ENCODE assay signal across 10 cellular contexts in the genomic region with DNA sequence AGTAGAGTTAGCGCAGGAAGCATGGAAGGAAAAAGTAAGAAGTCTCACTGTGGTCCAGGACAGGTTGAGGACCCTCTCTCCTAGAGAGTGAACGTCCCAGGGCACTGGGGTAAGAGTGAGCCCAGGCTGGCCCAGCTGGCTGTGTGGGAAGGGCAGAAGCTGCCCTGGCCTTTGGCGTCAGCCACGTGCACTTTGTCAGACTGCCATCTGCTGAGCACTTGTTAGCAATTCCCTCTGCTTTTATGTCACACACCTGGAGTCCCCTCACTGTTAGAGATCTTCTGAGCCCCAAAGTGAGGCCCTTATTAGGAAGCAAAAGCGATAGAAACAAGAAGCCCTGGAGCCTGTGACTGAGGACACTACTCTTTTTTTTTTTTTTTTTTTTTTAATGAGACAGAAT.
DNase-seq lines count a peak whose midpoint lies in the region; ATAC-seq, FAIRE-seq and TF ChIP-seq lines count a peak whose summit lies in the region.
"Had no signal": no experiment of that assay in that cellular context is flagged by ENCODE, and none has a peak within 500 bp of the region (broad histone marks: within the 10 kb centered on the region; RNA-seq: fewer than 3 reads in every experiment).

No MANE protein-coding gene starts in this region.

- no TSS peak for BruUV-seq in HepG2 (replicated peaks; lab: Mats Ljungman, UMichigan)

- POLR2A ChIA-PET in HepG2 (lab: Yijun Ruan, JAX) = no interaction called here

- no peaks in the 10 kb centered on the region for H3K9me2 ChIP-seq in Karpas-422 (replicated peaks; ENCODE audit: insufficient read depth, low read length)

- 28% methylated on average over 4 of the region's 5 CpGs for WGBS in HepG2 (ENCODE audit: low lambda C conversion rate)

- DNase-seq in GM06990 (ENCODE audit: extremely low read depth, insufficient read length) (peak; percentile 43), Karpas-422 (peak; percentile 64), HepG2 (ENCODE audit: low spot score) (peak; percentile 38), HAP-1 (ENCODE audit: low spot score in 2 of 2) (no peak), kidney glomerular epithelial cell (lab: John Stamatoyannopoulos, UW) (no peak), uterus (no peak)
- DNase-seq: esophagus squamous epithelium, spleen had no signal

- peak; percentile 41; the same call in 1 of the 2 replicates for TF ChIP-seq RAD21 in HepG2 (CRISPR knock-in tag; IDR thresholded peaks at IDR 0.05)

- no peak for TF ChIP-seq POLR2A in HepG2 (IDR thresholded peaks at IDR 0.05; ENCODE audit: insufficient read depth in 1 of 2, low read depth in 2 of 2, low read length in 2 of 2)
- no peak for TF ChIP-seq POLR2A in uterus (IDR thresholded peaks at IDR 0.05)

- H3K79me2 ChIP-seq in Karpas-422 (ENCODE audit: low read length) (no peaks in the 10 kb centered on the region), HepG2 (ENCODE audit: insufficient read depth, low read length) (no peaks in the 10 kb centered on the region)

- CTCF ChIA-PET in HepG2 (lab: Yijun Ruan, JAX; ENCODE audit: low intra/inter-chr PET ratio, low total read pairs) = interaction anchor here (1.4 kb wide), 1 partner anchor 216 kb away, joined by 4 read pairs; no protein-coding TSS in a partner anchor

- in situ Hi-C loops in HepG2 (cut with HindIII; ENCODE audit: extremely low pct_ligation_motif_present, low pct_unique_long_range_greater_than_20kb) (no loop called here), HAP-1 (cut with MboI; ENCODE audit: low sequenced_read_pairs) (no loop called here)

- H3K4me2 ChIP-seq in Karpas-422 (ENCODE audit: low read depth, low read length, poor library complexity, severe bottlenecking) = no peak overlapping the region
- no peak overlapping the region for H3K4me2 ChIP-seq in HepG2 (ENCODE audit: low read depth, low read length)

- peak; percentile 73 for FAIRE-seq in HepG2 (lab: Jason Lieb, UNC)

- H3K36me3 ChIP-seq in GM06990 (ENCODE audit: control insufficient read depth, insufficient read depth, low read length) (no peaks in the 10 kb centered on the region), Karpas-422 (ENCODE audit: insufficient read depth, low read length) (no peaks in the 10 kb centered on the region), HepG2 (replicated peaks in 1 of 2; ENCODE audit: control insufficient read depth in 1 of 2, insufficient read depth in 2 of 2, low read length in 2 of 2) (no peaks in the 10 kb centered on the region), HAP-1 (replicated peaks) (no peaks in the 10 kb centered on the region), uterus (no peaks in the 10 kb centered on the region)
- H3K36me3 ChIP-seq: esophagus squamous epithelium, spleen had no signal

- no peaks in the 10 kb centered on the region for H3K4me1 ChIP-seq in Karpas-422 (ENCODE audit: low read length)
- peaks cover 9% of the 10 kb centered on the region; the same call in 1 of the 2 replicates for H3K4me1 ChIP-seq in HepG2 (ENCODE audit: insufficient read depth, low read length)
- peaks cover 6% of the 10 kb centered on the region for H3K4me1 ChIP-seq in HAP-1
- no peaks in the 10 kb centered on the region for H3K4me1 ChIP-seq in uterus

- no peak overlapping the region for H3K9ac ChIP-seq in Karpas-422 (ENCODE audit: low read length)
- no peak overlapping the region for H3K9ac ChIP-seq in HepG2 (ENCODE audit: insufficient read depth, low read depth, low read length)

- ATAC-seq in SK-N-SH treated with all-trans-retinoic acid at 6 μM for 48 hours = peak; percentile 58
- peak; percentile 95 for ATAC-seq in HepG2
- no peak for ATAC-seq in HG02642 (IDR thresholded peaks at IDR 0.05; ENCODE audit: poor library complexity, unreplicated experiment)

- no peaks in the 10 kb centered on the region for H3K9me3 ChIP-seq in Karpas-422 (ENCODE audit: low read length)
- no peaks in the 10 kb centered on the region for H3K9me3 ChIP-seq in HepG2 (ENCODE audit: low read length)
- no peaks in the 10 kb centered on the region for H3K9me3 ChIP-seq in HAP-1
- H3K9me3 ChIP-seq in uterus = no peaks in the 10 kb centered on the region
- H3K9me3 ChIP-seq: esophagus squamous epithelium, spleen had no signal

- H2AFZ ChIP-seq in Karpas-422 (ENCODE audit: low read length) = no peak overlapping the region
- H2AFZ ChIP-seq in HepG2 (ENCODE audit: low read length) = no peak overlapping the region

- H3K27me3 ChIP-seq in GM06990 (replicated peaks; ENCODE audit: control insufficient read depth, insufficient read depth, low read length) = no peaks in the 10 kb centered on the region
- no peaks in the 10 kb centered on the region for H3K27me3 ChIP-seq in Karpas-422 (ENCODE audit: low read length)
- H3K27me3 ChIP-seq in HepG2 (ENCODE audit: control insufficient read depth in 1 of 2, insufficient read depth in 2 of 2, low read length in 2 of 2) = no peaks in the 10 kb centered on the region; a peak in 2 of 5 replicates
- no peaks in the 10 kb centered on the region for H3K27me3 ChIP-seq in HAP-1 (ENCODE audit: low read depth)
- H3K27me3 ChIP-seq in uterus = no peaks in the 10 kb centered on the region
- H3K27me3 ChIP-seq: esophagus squamous epithelium, spleen had no signal

- intact Hi-C loops in HepG2 (cut with micrococcal nuclease; ENCODE audit: unreplicated experiment) = loop anchor here (1.0 to 10.0 kb wide), 2 partner anchors 99 to 215 kb away; no protein-coding TSS in a partner anchor
- intact Hi-C loops in uterus (cut with DNase I; ENCODE audit: low total_unique reads) = no loop called here

- no peaks in the 10 kb centered on the region for H4K20me1 ChIP-seq in Karpas-422 (ENCODE audit: insufficient read depth, low read depth, low read length)
- H4K20me1 ChIP-seq in HepG2 (ENCODE audit: insufficient read depth, low read length) = no peaks in the 10 kb centered on the region

- no peak overlapping the region for H3K4me3 ChIP-seq in GM06990 (replicated peaks; ENCODE audit: low read depth, low read length)
- no peak overlapping the region for H3K4me3 ChIP-seq in Karpas-422 (ENCODE audit: low read length)
- no peak overlapping the region for H3K4me3 ChIP-seq in HepG2 (replicated peaks in 1 of 3; ENCODE audit: insufficient read depth in 1 of 3, low read depth in 2 of 3, low read length in 3 of 3)
- no peak overlapping the region for H3K4me3 ChIP-seq in HAP-1
- no peak overlapping the region for H3K4me3 ChIP-seq in uterus
- H3K4me3 ChIP-seq: esophagus squamous epithelium, spleen had no signal

- H3K27ac ChIP-seq in Karpas-422 (ENCODE audit: low read length) = no peak overlapping the region
- H3K27ac ChIP-seq in HepG2 (ENCODE audit: extremely low read length, insufficient read depth, low read length) = no peak overlapping the region
- H3K27ac ChIP-seq in uterus = no peak overlapping the region

- TF ChIP-seq EP300 in HepG2 (IDR thresholded peaks at IDR 0.05; ENCODE audit: low read depth in 2 of 2, low read length in 2 of 2) = no peak
- no peak for TF ChIP-seq EP300 in HepG2 (CRISPR knock-in tag; IDR thresholded peaks at IDR 0.05; ENCODE audit: borderline replicate concordance)

- TF ChIP-seq CTCF in GM06990 (IDR thresholded peaks at IDR 0.05; ENCODE audit: insufficient read depth, low read length, poor library complexity, severe bottlenecking) = peak; percentile 48
- peak; percentile 77 for TF ChIP-seq CTCF in HepG2 (CRISPR knock-in tag; IDR thresholded peaks at IDR 0.05)
- TF ChIP-seq CTCF in uterus (IDR thresholded peaks at IDR 0.05) = no peak

TF ChIP-seq in SK-N-SH treated with all-trans-retinoic acid at 6 μM for 48 hours, 23 proteins besides CTCF, POLR2A, EP300 and RAD21 (continues in another document):
- no peak for TF ChIP-seq ZNF565 (CRISPR knock-in tag; conservative IDR thresholded peaks at IDR 0.05; ENCODE audit: low read depth)
- no peak for TF ChIP-seq ESRRG (CRISPR knock-in tag; IDR thresholded peaks at IDR 0.05)
- TF ChIP-seq TCF4 (CRISPR knock-in tag; IDR thresholded peaks at IDR 0.05; ENCODE audit: borderline replicate concordance) = no peak
- TF ChIP-seq ZFP30 (CRISPR knock-in tag; IDR thresholded peaks at IDR 0.05) = no peak
- no peak for TF ChIP-seq ZC3H10 (CRISPR knock-in tag; IDR thresholded peaks at IDR 0.05)
- TF ChIP-seq ZFP3 (CRISPR knock-in tag; IDR thresholded peaks at IDR 0.05) = no peak
- TF ChIP-seq CSDC2 (CRISPR knock-in tag; IDR thresholded peaks at IDR 0.05) = no peak

TF ChIP-seq in HepG2, 621 proteins besides CTCF, POLR2A, EP300 and RAD21 (continues in another document):
- TF ChIP-seq ZNF547 (CRISPR knock-in tag; IDR thresholded peaks at IDR 0.05) (no peak), STAG1 (CRISPR knock-in tag; IDR thresholded peaks at IDR 0.05) (peak; percentile 81), XRCC5 (optimal IDR thresholded peaks at IDR 0.05; ENCODE audit: low read length) (peak; percentile 23), HOXA3 (CRISPR knock-in tag; IDR thresholded peaks at IDR 0.05) (0 out of 2 replicates have a peak, but pooled peaks have one; percentile 18), ZZZ3 (CRISPR knock-in tag; IDR thresholded peaks at IDR 0.05; ENCODE audit: borderline replicate concordance) (no peak), SMC3 (IDR thresholded peaks at IDR 0.05; ENCODE audit: low read length) (peak; percentile 44; the same call in 1 of the 2 replicates), ZNF687 (CRISPR knock-in tag; IDR thresholded peaks at IDR 0.05) (peak; percentile 41; the same call in 1 of the 2 replicates)

Comparison
In these comparisons a context has a peak if more than half of its experiments do, and no peak if none do; other contexts are left out.
1. DNase-seq: peak in GM06990 (single experiment), Karpas-422 (single experiment) and HepG2 (single experiment); none in HAP-1 (0 of 2), kidney glomerular epithelial cell (single experiment) and uterus (0 of 2).
2. CTCF ChIP-seq: peak in GM06990 (single experiment) and HepG2 (single experiment); none in uterus (0 of 4).